ENCODE assay signal across 8 cellular contexts in the genomic region with DNA sequence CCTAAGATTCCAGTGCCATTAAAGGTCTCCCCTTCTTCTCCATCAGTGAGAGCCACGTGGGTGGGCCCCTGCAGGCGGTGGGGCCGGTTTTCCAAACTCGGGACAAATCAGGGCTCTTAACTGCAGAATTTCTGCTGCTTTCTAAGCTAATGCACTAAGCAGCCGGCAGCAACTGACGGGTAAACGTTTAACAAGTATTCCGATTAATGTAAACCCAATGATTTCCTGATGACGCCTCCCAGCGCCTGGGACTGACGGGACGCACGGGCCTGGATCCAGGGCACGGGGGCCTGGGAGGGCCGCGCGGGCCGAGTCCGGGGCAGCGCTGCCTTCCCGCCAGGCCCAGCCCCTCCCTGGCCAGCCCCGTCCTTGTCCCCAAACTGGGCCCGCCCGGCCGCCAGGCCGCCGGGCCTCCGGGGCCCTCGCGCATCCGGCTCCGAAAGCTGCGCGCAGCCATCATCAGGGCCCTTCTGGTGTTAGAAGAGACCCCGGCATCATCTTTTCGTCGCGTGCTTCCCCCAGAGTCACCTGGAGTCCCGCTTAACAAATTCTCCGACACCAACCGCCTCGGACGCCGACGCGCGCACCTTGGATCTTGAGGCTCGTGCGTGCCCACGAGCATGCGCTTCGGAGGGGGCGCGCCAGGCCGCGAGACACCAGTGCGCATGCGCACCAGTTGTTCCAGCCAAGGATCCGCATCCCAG. TPM values are rescaled to one million over a fixed set of nuclear protein-coding genes. Genes with fewer than 3 reads are reported as not detected.
DNase-seq lines count a peak whose midpoint lies in the region; ATAC-seq and TF ChIP-seq lines count a peak whose summit lies in the region.

A gene (minus strand): TSS at position 616 of the 704 bp plus-strand sequence. CDS start 1,812 bp downstream, outside the sequence.

- CTCF ChIA-PET in OCI-LY7 (lab: Charles Lee; ENCODE audit: unreplicated experiment), result no interaction called here

- peak within 1 kb of the TSS; percentile 86 for H3K4me3 ChIP-seq in CD4-positive, CD25-positive, alpha-beta regulatory T cell (ENCODE audit: low read depth, low read length)
- H3K4me3 ChIP-seq in HUES64 (ENCODE audit: low read length), result peak within 1 kb of the TSS; percentile 70
- peak within 1 kb of the TSS; percentile 60 for H3K4me3 ChIP-seq in OCI-LY7 (ENCODE audit: low read depth, low read length, poor library complexity, severe bottlenecking)
- H3K4me3 ChIP-seq in epithelial cell of esophagus (ENCODE audit: low read length), result peak within 1 kb of the TSS; percentile 54
- H3K4me3 ChIP-seq in mononuclear cell (ENCODE audit: low read length), result peak within 1 kb of the TSS; percentile 65

- peak within 1 kb of the TSS; percentile 44 for H3K4me2 ChIP-seq in OCI-LY7 (ENCODE audit: low read length)

- peaks cover 30 to 65% (median 48%) of the 10 kb centered on the region in 4 donors for H3K4me1 Mint-ChIP-seq in CD4-positive, CD25-positive, alpha-beta regulatory T cell

- H3K9ac ChIP-seq in HUES64 (ENCODE audit: low read depth, low read length), result peak within 1 kb of the TSS; percentile 90

- peak within 1 kb of the TSS; percentile 45 for H2AFZ ChIP-seq in OCI-LY7 (ENCODE audit: low read length)

- intact Hi-C loops in OCI-LY7 (cut with micrococcal nuclease; ENCODE audit: unreplicated experiment), result no loop called here

- H3K27ac Mint-ChIP-seq in CD4-positive, CD25-positive, alpha-beta regulatory T cell, result peak within 1 kb of the TSS; percentile 63 to 96 (median 92)

- H3K9me3 ChIP-seq in CD4-positive, CD25-positive, alpha-beta regulatory T cell (ENCODE audit: control insufficient read depth in 2 of 2, low read length in 2 of 2), result no peaks in the 10 kb centered on the region
- no peaks in the 10 kb centered on the region for H3K9me3 ChIP-seq in HUES64 (ENCODE audit: insufficient read depth, low read depth, low read length)
- no peaks in the 10 kb centered on the region for H3K9me3 ChIP-seq in OCI-LY7 (ENCODE audit: low read length)
- no peaks in the 10 kb centered on the region for H3K9me3 ChIP-seq in mononuclear cell (ENCODE audit: low read depth, low read length)

- no peaks in the 10 kb centered on the region for H3K9me3 Mint-ChIP-seq in CD4-positive, CD25-positive, alpha-beta regulatory T cell

- TF ChIP-seq CTCF in OCI-LY7 (conservative IDR thresholded peaks at IDR 0.05; ENCODE audit: low read length) (0 out of 2 replicates have a peak, but pooled peaks have one; percentile 19), epithelial cell of esophagus (IDR thresholded peaks at IDR 0.05; ENCODE audit: insufficient read depth, low read depth, low read length, missing control alignments) (no peak)

- WGBS in HUES64, result 1% methylated on average over 59 of the region's 59 CpGs

- H3K4me3 Mint-ChIP-seq in CD4-positive, CD25-positive, alpha-beta regulatory T cell, result peak within 1 kb of the TSS; percentile 93 to 97 (median 96)

- no TSS peak for BruUV-seq in OCI-LY7 (replicated peaks; lab: Mats Ljungman, UMichigan)

- H4K20me1 ChIP-seq in OCI-LY7 (ENCODE audit: insufficient read depth, low read length), result no peaks in the 10 kb centered on the region

- no peaks in the 10 kb centered on the region for H3K27me3 ChIP-seq in CD4-positive, CD25-positive, alpha-beta regulatory T cell (ENCODE audit: control insufficient read depth, insufficient read depth, low read length)
- H3K27me3 ChIP-seq in HUES64 (ENCODE audit: insufficient read depth, low read length) (no peaks in the 10 kb centered on the region), mononuclear cell (ENCODE audit: insufficient read depth, low read length) (no peaks in the 10 kb centered on the region)

- peaks cover 5% of the 10 kb centered on the region for H3K27me3 Mint-ChIP-seq in CD4-positive, CD25-positive, alpha-beta regulatory T cell

- POLR2A ChIA-PET in OCI-LY7 (lab: Charles Lee), result interaction anchor here (0.6 to 0.9 kb wide), 2 partner anchors 18 to 479 kb away, joined by 3 to 5 read pairs; a partner anchor contains a TSS

- H3K9me2 ChIP-seq in OCI-LY7 (ENCODE audit: insufficient read depth, low read length), result no peaks in the 10 kb centered on the region

- no peaks in the 10 kb centered on the region for H3K36me3 ChIP-seq in CD4-positive, CD25-positive, alpha-beta regulatory T cell (ENCODE audit: control insufficient read depth, insufficient read depth, low read length)
- H3K36me3 ChIP-seq in HUES64 (ENCODE audit: insufficient read depth, low read length) (0 out of 2 replicates have a peak, but pooled peaks cover 7% of the 10 kb centered on the region), OCI-LY7 (ENCODE audit: insufficient read depth, low read length) (peaks cover 29% of the 10 kb centered on the region; the same call in 1 of the 2 replicates)

- H3K27ac ChIP-seq in CD4-positive, CD25-positive, alpha-beta regulatory T cell (ENCODE audit: insufficient read depth, low read length, poor library complexity, severe bottlenecking), result peak within 1 kb of the TSS; percentile 76
- H3K27ac ChIP-seq in HUES64 (ENCODE audit: low read depth, low read length), result peak within 1 kb of the TSS; percentile 81
- H3K27ac ChIP-seq in OCI-LY7 (ENCODE audit: low read depth, low read length, poor library complexity, severe bottlenecking), result no peak within 1 kb of the TSS

- H3K79me2 ChIP-seq in OCI-LY7 (ENCODE audit: insufficient read depth, low read depth, low read length), result no peaks in the 10 kb centered on the region

- peak; percentile 67 to 84 (median 79) for DNase-seq in CD4-positive, CD25-positive, alpha-beta regulatory T cell
- DNase-seq in OCI-LY7 (ENCODE audit: low spot score), result peak; percentile 68
- DNase-seq in activated T-cell treated with anti-CD3 and anti-CD28 coated beads for 4 hours, result peak; percentile 71
- DNase-seq in epithelial cell of esophagus (ENCODE audit: low read depth), result peak; percentile 79
- peak; percentile 70 to 73 for DNase-seq in stimulated activated CD8-positive, alpha-beta memory T cell treated with anti-CD3 and anti-CD28 coated beads, Interleukin-2, amount 100 ng/mL, for 48 hours (ENCODE audit: low read depth in 2 of 2)

- ATAC-seq in CD4-positive, CD25-positive, alpha-beta regulatory T cell (ENCODE audit: low read depth in 2 of 2), result peak; percentile 79 to 80
- peak; percentile 22 for ATAC-seq in GM19468 (IDR thresholded peaks at IDR 0.05; ENCODE audit: extremely low read depth, unreplicated experiment)

- peaks cover 20% of the 10 kb centered on the region for H3K4me1 ChIP-seq in CD4-positive, CD25-positive, alpha-beta regulatory T cell (ENCODE audit: control insufficient read depth, insufficient read depth, low read length, poor library complexity, severe bottlenecking)
- H3K4me1 ChIP-seq in HUES64 (ENCODE audit: insufficient read depth, low read length) (no peaks in the 10 kb centered on the region), OCI-LY7 (ENCODE audit: insufficient read depth, low read length, poor library complexity, severe bottlenecking) (peaks cover 9% of the 10 kb centered on the region), mononuclear cell (ENCODE audit: insufficient read depth, low read length) (peaks cover 28% of the 10 kb centered on the region)

- H3K36me3 Mint-ChIP-seq in CD4-positive, CD25-positive, alpha-beta regulatory T cell, result peaks cover 27% of the 10 kb centered on the region

RNA-seq across cellular contexts. Expression of the gene that starts here (rescaled TPM):
- 18.9 TPM for total RNA-seq in CD4-positive, CD25-positive, alpha-beta regulatory T cell
- polyA plus RNA-seq in CD4-positive, CD25-positive, alpha-beta regulatory T cell, result 10 to 100 TPM in 2 of 4 donors, 1 to 10 TPM in 2; 7.2 to 14.8 (median 10.9) TPM
- 9.0 TPM for polyA plus RNA-seq in HUES64 (2013, experiment 1 of 2)
- polyA plus RNA-seq in HUES64 (2013, experiment 2 of 2), result 12.6 TPM
- total RNA-seq in OCI-LY7 (2014; rRNA removed; shearing (Covaris generic)), result 5.1 and 6.6 TPM in 2 replicates
- total RNA-seq in OCI-LY7 (2022) (6.1 and 6.7 TPM in 2 replicates), mononuclear cell (36.9 TPM)
